1 cellular context compared by ENCODE assay signal in the genomic region with DNA sequence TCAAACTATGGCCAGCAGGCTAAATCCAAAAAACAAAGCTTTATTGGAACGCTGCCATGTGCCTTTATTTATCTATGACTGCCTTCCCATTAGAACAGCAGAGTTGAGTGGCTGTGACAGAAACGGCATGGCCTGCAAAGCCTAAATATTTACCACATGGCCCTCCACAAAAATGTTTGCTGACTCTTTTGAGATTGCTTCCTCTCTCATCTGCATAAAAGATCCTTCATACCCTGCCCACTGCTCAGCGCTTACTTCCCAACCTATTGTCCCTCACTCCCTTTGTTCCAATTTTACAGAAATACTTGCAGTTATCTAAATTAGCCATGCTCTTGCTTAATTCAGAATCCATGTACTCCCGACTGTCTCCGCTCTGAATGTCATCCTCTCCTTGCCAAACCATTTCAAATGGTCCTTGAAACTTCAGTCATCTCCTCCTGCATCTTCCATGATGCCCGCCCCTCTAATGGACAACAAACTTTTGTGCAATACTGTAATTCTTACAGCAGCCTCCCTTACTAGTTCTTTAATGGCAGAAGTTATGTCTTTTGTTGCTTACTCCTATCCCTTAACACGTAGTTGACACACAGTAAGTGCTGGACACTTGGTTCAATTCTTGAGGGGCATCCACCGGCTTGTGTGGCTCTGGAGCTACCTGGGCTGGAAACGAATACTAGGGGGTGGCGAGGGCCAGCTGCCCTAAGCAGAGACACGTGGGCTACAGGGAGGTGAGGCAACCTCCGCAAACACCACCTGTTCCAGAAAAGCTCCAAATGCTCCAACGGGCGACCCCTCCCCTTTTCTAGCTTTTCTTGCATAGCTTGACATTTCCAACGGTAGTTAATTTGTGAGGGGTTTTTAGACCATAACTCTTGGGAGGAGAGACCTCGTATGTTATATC.
TF ChIP-seq lines count a peak whose summit lies in the region.

No MANE protein-coding gene starts in this region.

TF ChIP-seq in SK-N-SH, 30 proteins besides CTCF, POLR2A, EP300 and RAD21:
- TF ChIP-seq GATA2 (CRISPR knock-in tag; IDR thresholded peaks at IDR 0.05), result peak; percentile 13; the same call in 1 of the 2 replicates
- TF ChIP-seq, protein P1, sequence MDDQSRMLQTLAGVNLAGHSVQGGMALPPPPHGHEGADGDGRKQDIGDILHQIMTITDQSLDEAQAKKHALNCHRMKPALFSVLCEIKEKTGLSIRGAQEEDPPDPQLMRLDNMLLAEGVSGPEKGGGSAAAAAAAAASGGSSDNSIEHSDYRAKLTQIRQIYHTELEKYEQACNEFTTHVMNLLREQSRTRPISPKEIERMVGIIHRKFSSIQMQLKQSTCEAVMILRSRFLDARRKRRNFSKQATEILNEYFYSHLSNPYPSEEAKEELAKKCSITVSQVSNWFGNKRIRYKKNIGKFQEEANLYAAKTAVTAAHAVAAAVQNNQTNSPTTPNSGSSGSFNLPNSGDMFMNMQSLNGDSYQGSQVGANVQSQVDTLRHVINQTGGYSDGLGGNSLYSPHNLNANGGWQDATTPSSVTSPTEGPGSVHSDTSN (IDR thresholded peaks at IDR 0.05), result no peak
- no peak for TF ChIP-seq JUND (IDR thresholded peaks at IDR 0.05)
- peak; percentile 90 for TF ChIP-seq SIN3A (IDR thresholded peaks at IDR 0.05; ENCODE audit: borderline replicate concordance, low read depth, low read length)
- TF ChIP-seq, protein P2, sequence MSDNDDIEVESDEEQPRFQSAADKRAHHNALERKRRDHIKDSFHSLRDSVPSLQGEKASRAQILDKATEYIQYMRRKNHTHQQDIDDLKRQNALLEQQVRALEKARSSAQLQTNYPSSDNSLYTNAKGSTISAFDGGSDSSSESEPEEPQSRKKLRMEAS (IDR thresholded peaks at IDR 0.05; ENCODE audit: low read depth), result peak; percentile 60
- TF ChIP-seq MXI1 (IDR thresholded peaks at IDR 0.05; ENCODE audit: low read depth, low read length), result peak; percentile 100
- 0 out of 2 replicates have a peak, but pooled peaks have one; percentile 15 for TF ChIP-seq NFIC (IDR thresholded peaks at IDR 0.05; ENCODE audit: borderline replicate concordance)
- TF ChIP-seq RCOR1 (IDR thresholded peaks at IDR 0.05; ENCODE audit: low read length), result peak; percentile 71; the same call in 1 of the 2 replicates
- TF ChIP-seq CHD2 (IDR thresholded peaks at IDR 0.05; ENCODE audit: low read length, partially characterized antibody), result peak; percentile 41
